9 cellular contexts compared by ENCODE assay signal in the genomic region with DNA sequence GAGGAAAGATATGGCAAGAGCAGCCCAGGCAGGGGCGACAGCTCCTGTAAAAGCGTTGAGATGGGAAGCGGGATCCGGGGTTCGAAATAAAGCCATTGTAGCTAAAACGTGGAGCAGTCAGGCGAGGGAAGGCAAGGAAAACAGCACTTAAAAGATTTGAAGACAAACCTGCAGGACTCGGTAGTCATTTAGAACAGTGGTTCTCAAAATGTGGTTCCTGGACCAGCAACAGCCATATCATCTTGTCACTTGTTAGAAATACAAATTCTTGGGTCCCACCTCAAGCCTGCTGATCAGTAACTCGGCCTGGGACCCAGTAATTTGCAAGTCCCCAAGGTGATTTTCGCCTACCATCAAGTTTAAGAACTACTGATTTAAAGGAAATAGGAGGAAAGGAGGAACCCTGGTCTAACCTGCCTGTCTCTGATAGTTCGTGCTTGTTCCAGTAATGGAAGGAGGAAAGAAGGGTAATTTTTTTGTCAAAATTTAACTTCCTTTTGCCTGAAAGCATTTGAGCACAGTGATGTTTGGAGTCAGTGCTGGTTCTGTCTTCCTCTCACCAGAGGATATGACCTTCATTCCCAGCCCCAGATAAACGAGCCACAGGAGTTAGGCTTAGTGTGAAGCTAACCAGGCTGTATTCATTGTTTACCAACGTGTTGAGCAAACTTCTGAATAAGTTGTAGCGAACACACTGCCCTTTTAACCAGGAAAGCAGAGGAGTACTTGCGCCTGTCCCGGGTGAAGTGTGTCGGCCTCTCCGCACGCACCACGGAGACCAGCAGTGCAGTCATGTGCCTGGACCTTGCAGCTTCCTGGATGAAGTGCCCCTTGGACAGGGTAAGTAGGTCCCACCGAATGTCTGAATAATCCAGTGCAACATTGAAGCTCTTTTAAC. TPM values are rescaled to one million over a fixed set of nuclear protein-coding genes. Genes with fewer than 3 reads are reported as not detected.
DNase-seq lines count a peak whose midpoint lies in the region; ATAC-seq and TF ChIP-seq lines count a peak whose summit lies in the region.
"Had no signal": no experiment of that assay in that cellular context is flagged by ENCODE, and none has a peak within 500 bp of the region (broad histone marks: within the 10 kb centered on the region; RNA-seq: fewer than 3 reads in every experiment).

No MANE protein-coding gene starts in this region.

- no peaks in the 10 kb centered on the region for H3K9me3 ChIP-seq in lower lobe of right lung

- intact Hi-C loops in MCF 10A (cut with micrococcal nuclease) (no loop called here), lower lobe of right lung (cut with DNase I) (no loop called here), natural killer cell (cut with micrococcal nuclease) (no loop called here)

- BruUV-seq in MCF 10A (replicated peaks; lab: Mats Ljungman, UMichigan), result no TSS peak

- no peaks in the 10 kb centered on the region for H3K27me3 ChIP-seq in lower lobe of right lung (ENCODE audit: low read depth)

- H3K27me3 Mint-ChIP-seq in MCF 10A (ENCODE audit: insufficient read depth, unreplicated experiment), result no peaks in the 10 kb centered on the region
- H3K27me3 Mint-ChIP-seq in natural killer cell (ENCODE audit: low read depth in 2 of 2), result no peaks in the 10 kb centered on the region

- ATAC-seq in lower lobe of right lung (no peak), GM19023 (IDR thresholded peaks at IDR 0.05; ENCODE audit: unreplicated experiment) (no peak), natural killer cell (no peak)

- H3K36me3 ChIP-seq in lower lobe of right lung, result no peaks in the 10 kb centered on the region

- H3K4me3 ChIP-seq in lower lobe of right lung, result peak overlapping the region; percentile 97

- POLR2A ChIA-PET in MCF 10A (lab: Yijun Ruan, JAX), result interaction anchor here (0.8 to 2.0 kb wide), 10 partner anchors 9 to 283 kb away, joined by 3 to 8 read pairs (median 4); a partner anchor contains a TSS

- H3K27ac Mint-ChIP-seq in MCF 10A (ENCODE audit: low read depth, unreplicated experiment) (no peak overlapping the region), natural killer cell (no peak overlapping the region)

- CTCF ChIA-PET in MCF 10A (lab: Yijun Ruan, JAX), result interaction anchor here (0.5 to 5.0 kb wide), 18 partner anchors 9 to 1920 kb away, joined by 3 to 33 read pairs (median 4); no protein-coding TSS in a partner anchor

- H3K9me3 Mint-ChIP-seq in MCF 10A (ENCODE audit: unreplicated experiment), result no peaks in the 10 kb centered on the region
- no peaks in the 10 kb centered on the region for H3K9me3 Mint-ChIP-seq in natural killer cell
- H3K9me3 Mint-ChIP-seq: immature natural killer cell had no signal

- H3K36me3 Mint-ChIP-seq in MCF 10A (ENCODE audit: insufficient read depth, unreplicated experiment), result peaks cover 21% of the 10 kb centered on the region
- H3K36me3 Mint-ChIP-seq in natural killer cell, result no peaks in the 10 kb centered on the region
- H3K36me3 Mint-ChIP-seq: immature natural killer cell had no signal

- TF ChIP-seq CTCF in MCF 10A (IDR thresholded peaks at IDR 0.05; ENCODE audit: unreplicated experiment), result peak; percentile 3
- no peak for TF ChIP-seq CTCF in lower lobe of right lung (IDR thresholded peaks at IDR 0.05)
- TF ChIP-seq CTCF in natural killer cell (IDR thresholded peaks at IDR 0.05), result no peak

- peaks cover 37% of the 10 kb centered on the region for H3K4me1 ChIP-seq in lower lobe of right lung

- H3K4me1 Mint-ChIP-seq in MCF 10A (ENCODE audit: insufficient read depth, unreplicated experiment) (peaks cover 32% of the 10 kb centered on the region), natural killer cell (peaks cover 21 to 25% of the 10 kb centered on the region in 2 donors)

- peak; percentile 26 for DNase-seq in AG08396 (ENCODE audit: low spot score)
- DNase-seq in HT-29 (ENCODE audit: low spot score), result peak; percentile 23
- DNase-seq in MCF 10A (ENCODE audit: unreplicated experiment), result peak; percentile 2
- DNase-seq in lower lobe of right lung, result no peak
- no peak for DNase-seq in natural killer cell
- no peak for DNase-seq in NCI-H526 (lab: John Stamatoyannopoulos, UW)
- DNase-seq in ureter (ENCODE audit: low spot score), result no peak

- H3K27ac ChIP-seq in lower lobe of right lung, result peak overlapping the region; percentile 88

- H3K4me3 Mint-ChIP-seq in MCF 10A (ENCODE audit: unreplicated experiment) (no peak overlapping the region), natural killer cell (no peak overlapping the region)

RNA-seq across cellular contexts. Expression of a gene that starts 1.1 kb away (rescaled TPM):
- total RNA-seq in HT-29 (2014; rRNA removed; shearing (Covaris generic)), result 20.6 and 25.0 TPM in 2 replicates
- total RNA-seq in MCF 10A (2022) (17.0 and 23.2 TPM in 2 replicates), lower lobe of right lung (1.3 TPM), natural killer cell (10 to 100 TPM in 1 of 3 donors, 1 to 10 TPM in 2; 2.9 to 11.4 (median 5.9) TPM), ureter (4.3 TPM)

RNA-seq across cellular contexts. Expression of a gene that starts 1.6 kb away (rescaled TPM):
- total RNA-seq in HT-29 (2014; rRNA removed; shearing (Covaris generic)), result 34.8 and 43.8 TPM in 2 replicates
- 68.7 and 72.3 TPM in 2 replicates for total RNA-seq in MCF 10A (2022)
- 98.9 TPM for total RNA-seq in lower lobe of right lung
- total RNA-seq in natural killer cell, result 10 to 100 TPM; 32.8 to 44.1 (median 43.7) TPM
- total RNA-seq in ureter, result 118 TPM

RNA-seq across cellular contexts. Expression of a gene that starts 57.6 kb away (rescaled TPM):
- total RNA-seq in HT-29 (2014; rRNA removed; shearing (Covaris generic)), result 0.21 and 0.53 TPM in 2 replicates
- total RNA-seq in MCF 10A (2022) (0.05 TPM in 1 of 2 replicates, not detected in the other), lower lobe of right lung (2.0 TPM), natural killer cell (under 1 TPM in 2 of 3 donors, not detected in 1; 0.42 to 0.73 TPM), ureter (0.44 TPM)

Comparison
In these comparisons a context has a peak if more than half of its experiments do, and no peak if none do; other contexts are left out.
1. DNase-seq: peak in AG08396 (single experiment), HT-29 (single experiment) and MCF 10A (single experiment); none in lower lobe of right lung (single experiment), natural killer cell (single experiment), NCI-H526 (0 of 2) and ureter (single experiment).